ENCODE assay signal across 11 cellular contexts in genomic region chr21:44919111-44919912, GRCh38. TPM values are rescaled to one million over a fixed set of nuclear protein-coding genes. Genes with fewer than 3 reads are reported as not detected.
DNase-seq lines count a peak whose midpoint lies in the region; ATAC-seq and TF ChIP-seq lines count a peak whose summit lies in the region.
"Had no signal": no experiment of that assay in that cellular context is flagged by ENCODE, and none has a peak within 500 bp of the region (broad histone marks: within the 10 kb centered on the region; RNA-seq: fewer than 3 reads in every experiment).

No MANE protein-coding gene starts in this region.

- H3K27me3 Mint-ChIP-seq in activated CD4-positive, alpha-beta memory T cell treated with anti-CD3 and anti-CD28 coated beads, Interleukin-2, amount 10 ng/mL, durations not matched to agents 7 days and 5 days: no peaks in the 10 kb centered on the region

- H3K4me3 Mint-ChIP-seq in activated CD4-positive, alpha-beta memory T cell treated with anti-CD3 and anti-CD28 coated beads, Interleukin-2, amount 10 ng/mL, durations not matched to agents 7 days and 5 days: peak overlapping the region; percentile 100

- no peak for DNase-seq in Right ventricle myocardium inferior (ENCODE audit: missing footprints)
- no peak for DNase-seq in cardiac septum (ENCODE audit: low spot score)
- no peak for DNase-seq in activated CD4-positive, alpha-beta memory T cell treated with anti-CD3 and anti-CD28 coated beads, Interleukin-2, amount 10 ng/mL, durations not matched to agents 7 days and 5 days
- peak; percentile 76 to 91 for DNase-seq in left lung
- peak; percentile 86 for DNase-seq in upper lobe of right lung
- no peak for DNase-seq in putamen (ENCODE audit: low spot score)
- no peak for DNase-seq in NCI-H187 treated with DMSO at 0.1 percent for 48 hours (lab: John Stamatoyannopoulos, UW)
- DNase-seq: hippocampal formation, NCI-H2107 had no signal

- H3K36me3 ChIP-seq in left lung (peaks cover 0 to 9% of the 10 kb centered on the region in 2 donors), upper lobe of right lung (no peaks in the 10 kb centered on the region)

- intact Hi-C loops in Right ventricle myocardium inferior (cut with DNase I) (loop anchor here (10.0 kb wide), 1 partner anchor 405 kb away; no protein-coding TSS in a partner anchor), cardiac septum (cut with DNase I) (no loop called here), left lung (cut with DNase I) (no loop called here), upper lobe of right lung (cut with DNase I) (no loop called here)

- peak overlapping the region in 1 of 2 donors; percentile 93 for H3K27ac ChIP-seq in left lung
- no peak overlapping the region for H3K27ac ChIP-seq in upper lobe of right lung

- H3K27me3 ChIP-seq in left lung (peaks cover 0 to 15% of the 10 kb centered on the region in 2 donors), upper lobe of right lung (peaks cover 7% of the 10 kb centered on the region)

- TF ChIP-seq CTCF in left lung (IDR thresholded peaks at IDR 0.05) (no peak), upper lobe of right lung (IDR thresholded peaks at IDR 0.05) (no peak)

- H3K4me1 ChIP-seq in left lung: peaks cover 0 to 78% of the 10 kb centered on the region in 2 donors
- peaks cover 28% of the 10 kb centered on the region for H3K4me1 ChIP-seq in upper lobe of right lung

- peaks cover 71% of the 10 kb centered on the region for H3K4me1 Mint-ChIP-seq in activated CD4-positive, alpha-beta memory T cell treated with anti-CD3 and anti-CD28 coated beads, Interleukin-2, amount 10 ng/mL, durations not matched to agents 7 days and 5 days

- H3K27ac Mint-ChIP-seq in activated CD4-positive, alpha-beta memory T cell treated with anti-CD3 and anti-CD28 coated beads, Interleukin-2, amount 10 ng/mL, durations not matched to agents 7 days and 5 days: peak overlapping the region; percentile 88

- no peaks in the 10 kb centered on the region for H3K9me3 Mint-ChIP-seq in activated CD4-positive, alpha-beta memory T cell treated with anti-CD3 and anti-CD28 coated beads, Interleukin-2, amount 10 ng/mL, durations not matched to agents 7 days and 5 days

- H3K4me3 ChIP-seq in left lung (peak overlapping the region; percentile 22 to 80), upper lobe of right lung (peak overlapping the region; percentile 50)

- ATAC-seq in Right ventricle myocardium inferior (peak; percentile 23), left lung (peak; percentile 27), upper lobe of right lung (peak; percentile 54), HG03457 (IDR thresholded peaks at IDR 0.05; ENCODE audit: unreplicated experiment) (no peak)

- no peaks in the 10 kb centered on the region for H3K9me3 ChIP-seq in left lung
- H3K9me3 ChIP-seq in upper lobe of right lung: no peaks in the 10 kb centered on the region

- POLR2A ChIA-PET in activated CD4-positive, alpha-beta memory T cell treated with anti-CD3 and anti-CD28 coated beads, Interleukin-2, amount 10 ng/mL, durations not matched to agents 7 days and 5 days (lab: Charles Lee): interaction anchor here (0.8 to 9.2 kb wide), 8 partner anchors 10 to 46 kb away, joined by 3 to 203 read pairs (median 4); partner anchors contain the start of genes PTTG1IP and SLX9

- CTCF ChIA-PET in activated CD4-positive, alpha-beta memory T cell treated with anti-CD3 and anti-CD28 coated beads, Interleukin-2, amount 10 ng/mL, durations not matched to agents 7 days and 5 days (lab: Charles Lee): interaction anchor here (0.7 to 1.8 kb wide), 6 partner anchors 12 to 119 kb away, joined by 3 to 12 read pairs (median 3); partner anchors contain the start of gene PTTG1IP

- H3K36me3 Mint-ChIP-seq in activated CD4-positive, alpha-beta memory T cell treated with anti-CD3 and anti-CD28 coated beads, Interleukin-2, amount 10 ng/mL, durations not matched to agents 7 days and 5 days (ENCODE audit: low read depth): peaks cover 73% of the 10 kb centered on the region
- H3K36me3 Mint-ChIP-seq: brain had no signal

RNA-seq across cellular contexts. Expression of gene ITGB2, which starts 1.4 kb away (rescaled TPM):
- total RNA-seq in Right ventricle myocardium inferior (36.7 TPM), cardiac septum (11.5 TPM), left lung (100 to 1,000 TPM; 185 to 404 TPM), upper lobe of right lung (370 TPM)
- total RNA-seq in activated CD4-positive, alpha-beta memory T cell treated with anti-CD3 and anti-CD28 coated beads, Interleukin-2, amount 10 ng/mL, durations not matched to agents 7 days and 5 days: 100 to 1,000 TPM; 631 to 642 TPM

RNA-seq across cellular contexts. Expression of gene SLX9, which starts 20.5 kb away (rescaled TPM):
- 66.5 TPM for total RNA-seq in Right ventricle myocardium inferior
- 35.8 TPM for total RNA-seq in cardiac septum
- total RNA-seq in activated CD4-positive, alpha-beta memory T cell treated with anti-CD3 and anti-CD28 coated beads, Interleukin-2, amount 10 ng/mL, durations not matched to agents 7 days and 5 days: 10 to 100 TPM; 42.4 to 47.0 TPM
- 10 to 100 TPM; 16.4 to 29.6 TPM for total RNA-seq in left lung
- total RNA-seq in upper lobe of right lung: 22.8 TPM

RNA-seq across cellular contexts. Expression of gene PTTG1IP, which starts 45.8 kb away (rescaled TPM):
- total RNA-seq in Right ventricle myocardium inferior: 160 TPM
- 194 TPM for total RNA-seq in cardiac septum
- 10 to 100 TPM; 80.3 to 82.6 TPM for total RNA-seq in activated CD4-positive, alpha-beta memory T cell treated with anti-CD3 and anti-CD28 coated beads, Interleukin-2, amount 10 ng/mL, durations not matched to agents 7 days and 5 days
- total RNA-seq in left lung: 100 to 1,000 TPM; 247 to 263 TPM
- total RNA-seq in upper lobe of right lung: 244 TPM

Comparison
In these comparisons a context has a peak if more than half of its experiments do, and no peak if none do; other contexts are left out.
1. DNase-seq: peak in left lung (2 of 2) and upper lobe of right lung (single experiment); none in Right ventricle myocardium inferior (single experiment), cardiac septum (single experiment), activated CD4-positive, alpha-beta memory T cell treated with anti-CD3 and anti-CD28 coated beads, Interleukin-2, amount 10 ng/mL, durations not matched to agents 7 days and 5 days (single experiment), putamen (single experiment) and NCI-H187 treated with DMSO at 0.1 percent for 48 hours (single experiment).